Comparison of ENCODE assay signal across 1 cellular context in genomic region chr2:159098374-159098773, GRCh38.
TF ChIP-seq lines count a peak whose summit lies in the region.

No MANE protein-coding gene starts in this region.

TF ChIP-seq in K562, 482 proteins besides CTCF, POLR2A, EP300 and RAD21:
- TF ChIP-seq NR2C2 (CRISPR knock-in tag; IDR thresholded peaks at IDR 0.05) (no peak), NR2C2 (tag; IDR thresholded peaks at IDR 0.05) (0 out of 2 replicates have a peak, but pooled peaks have one; percentile 39), TEAD4 (IDR thresholded peaks at IDR 0.05; ENCODE audit: low read length) (no peak), TEAD4 (CRISPR knock-in tag; IDR thresholded peaks at IDR 0.05; ENCODE audit: borderline replicate concordance) (no peak), RBM17 (IDR thresholded peaks at IDR 0.05; ENCODE audit: borderline replicate concordance, low read depth, low read length) (no peak), ILF3 (IDR thresholded peaks at IDR 0.05; ENCODE audit: borderline replicate concordance) (no peak), FOXJ2 (tag; IDR thresholded peaks at IDR 0.05) (0 out of 2 replicates have a peak, but pooled peaks have one; percentile 15), ATF1 (CRISPR knock-in tag; IDR thresholded peaks at IDR 0.05) (no peak), ATF1 (tag; IDR thresholded peaks at IDR 0.05) (0 out of 2 replicates have a peak, but pooled peaks have one; percentile 11), TRIM24 (IDR thresholded peaks at IDR 0.05) (peak in 1 of 2 experiments; percentile 62; a peak in 1 of 4 replicates), CEBPG (CRISPR knock-in tag; IDR thresholded peaks at IDR 0.05) (no peak), CEBPG (tag; conservative IDR thresholded peaks at IDR 0.05 in 1 of 2, IDR thresholded peaks at IDR 0.05 in 1 of 2) (peak; percentile 50 to 95; a peak in 3 of 4 replicates), ZSCAN32 (CRISPR knock-in tag; IDR thresholded peaks at IDR 0.05) (peak; percentile 88), ATF4 (CRISPR knock-in tag; IDR thresholded peaks at IDR 0.05) (0 out of 2 replicates have a peak, but pooled peaks have one; percentile 65), ZNF175 (CRISPR knock-in tag; IDR thresholded peaks at IDR 0.05; ENCODE audit: low read depth) (peak; percentile 46; the same call in 1 of the 2 replicates), RBBP5 (IDR thresholded peaks at IDR 0.05; ENCODE audit: borderline replicate concordance, insufficient read depth, low read length, poor library complexity, severe bottlenecking) (no peak), POLR2H (tag; IDR thresholded peaks at IDR 0.05; ENCODE audit: low read depth) (peak; percentile 47; the same call in 1 of the 2 replicates)
- TF ChIP-seq, protein P1, sequence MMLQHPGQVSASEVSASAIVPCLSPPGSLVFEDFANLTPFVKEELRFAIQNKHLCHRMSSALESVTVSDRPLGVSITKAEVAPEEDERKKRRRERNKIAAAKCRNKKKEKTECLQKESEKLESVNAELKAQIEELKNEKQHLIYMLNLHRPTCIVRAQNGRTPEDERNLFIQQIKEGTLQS (IDR thresholded peaks at IDR 0.05) = peak; percentile 50; the same call in 1 of the 2 replicates
- TF ChIP-seq, protein P1 (CRISPR knock-in tag; conservative IDR thresholded peaks at IDR 0.05) = no peak
